Comparison of ENCODE assay signal across 1 cellular context in genomic region chr20:31548823-31549512, GRCh38.
TF ChIP-seq lines count a peak whose summit lies in the region.

No MANE protein-coding gene starts in this region.

TF ChIP-seq in neural cell, 6 proteins besides CTCF, POLR2A, EP300 and RAD21 (continued from another document):
- TF ChIP-seq REST (IDR thresholded peaks at IDR 0.05; ENCODE audit: borderline replicate concordance) = no peak
TF ChIP-seq in neural cell: peak in this region for 0.
